ENCODE assay signal across 1 cellular context in genomic region chr21:35703704-35704103, GRCh38.
TF ChIP-seq lines count a peak whose summit lies in the region.

No MANE protein-coding gene starts in this region.

TF ChIP-seq in K562, 482 proteins besides CTCF, POLR2A, EP300 and RAD21 (continued from another document):
- TF ChIP-seq MAFG (tag; conservative IDR thresholded peaks at IDR 0.05), result peak; percentile 86
- TF ChIP-seq MAFF (IDR thresholded peaks at IDR 0.05; ENCODE audit: low read length), result peak; percentile 90
